19 cellular contexts compared by ENCODE assay signal in genomic region chr6:788058-788457, GRCh38.
DNase-seq lines count a peak whose midpoint lies in the region; TF ChIP-seq lines count a peak whose summit lies in the region.
"Had no signal": no experiment of that assay in that cellular context is flagged by ENCODE, and none has a peak within 500 bp of the region (broad histone marks: within the 10 kb centered on the region; RNA-seq: fewer than 3 reads in every experiment).

No MANE protein-coding gene starts in this region.

- peaks cover 19% of the 10 kb centered on the region for H3K4me1 Mint-ChIP-seq in activated T-helper 1 cell treated with anti-CD3 and anti-CD28 coated beads, Interleukin-12 subunit alpha, Interleukin-12 subunit beta, Interleukin-2, Interleukin-4 antibody, amounts not matched to agents 30 ng/mL and 10 ng/mL and 1 ng/mL, durations not matched to agents 14 hours and 24 hours and 36 hours (ENCODE audit: low read depth)

- no peaks in the 10 kb centered on the region for H3K27me3 ChIP-seq in testis

- no peaks in the 10 kb centered on the region for H3K4me1 ChIP-seq in testis
- H3K4me1 ChIP-seq: HAP-1 had no signal

- peaks cover 2% of the 10 kb centered on the region for H3K36me3 Mint-ChIP-seq in activated T-helper 1 cell treated with anti-CD3 and anti-CD28 coated beads, Interleukin-12 subunit alpha, Interleukin-12 subunit beta, Interleukin-2, Interleukin-4 antibody, amounts not matched to agents 30 ng/mL and 10 ng/mL and 1 ng/mL, durations not matched to agents 14 hours and 24 hours and 36 hours (ENCODE audit: low read depth)
- H3K36me3 Mint-ChIP-seq: memory B cell had no signal

- H3K4me3 Mint-ChIP-seq in activated T-helper 1 cell treated with anti-CD3 and anti-CD28 coated beads, Interleukin-12 subunit alpha, Interleukin-12 subunit beta, Interleukin-2, Interleukin-4 antibody, amounts not matched to agents 30 ng/mL and 10 ng/mL and 1 ng/mL, durations not matched to agents 14 hours and 24 hours and 36 hours, result peak overlapping the region; percentile 43
- H3K4me3 Mint-ChIP-seq: memory B cell, type B pancreatic cell had no signal

- H3K27ac ChIP-seq in testis, result no peak overlapping the region

- no peak overlapping the region for H3K4me3 ChIP-seq in NB4 (ENCODE audit: low read depth, low read length)
- H3K4me3 ChIP-seq in testis, result no peak overlapping the region
- H3K4me3 ChIP-seq: HAP-1 had no signal

- H3K36me3 ChIP-seq in testis (ENCODE audit: low read depth, missing control alignments), result no peaks in the 10 kb centered on the region
- H3K36me3 ChIP-seq: HAP-1 had no signal

- peaks cover 9% of the 10 kb centered on the region for H3K27me3 Mint-ChIP-seq in activated T-helper 1 cell treated with anti-CD3 and anti-CD28 coated beads, Interleukin-12 subunit alpha, Interleukin-12 subunit beta, Interleukin-2, Interleukin-4 antibody, amounts not matched to agents 30 ng/mL and 10 ng/mL and 1 ng/mL, durations not matched to agents 14 hours and 24 hours and 36 hours (ENCODE audit: insufficient read depth)

- TF ChIP-seq CTCF in NB4 (IDR thresholded peaks at IDR 0.05; ENCODE audit: low read depth, low read length) (no peak), testis (IDR thresholded peaks at IDR 0.05) (no peak)

- TF ChIP-seq POLR2A in NB4 (IDR thresholded peaks at IDR 0.05; ENCODE audit: extremely low read depth, insufficient read length) (no peak), testis (IDR thresholded peaks at IDR 0.05) (no peak)

- H3K9me3 ChIP-seq in testis, result no peaks in the 10 kb centered on the region
- H3K9me3 ChIP-seq: HAP-1 had no signal

- intact Hi-C loops in activated T-helper 1 cell treated with anti-CD3 and anti-CD28 coated beads, Interleukin-12 subunit alpha, Interleukin-12 subunit beta, Interleukin-2, Interleukin-4 antibody, amounts not matched to agents 30 ng/mL and 10 ng/mL and 1 ng/mL, durations not matched to agents 14 hours and 24 hours and 36 hours (cut with micrococcal nuclease), result no loop called here
- intact Hi-C loops in testis (cut with DNase I; ENCODE audit: low total_unique reads), result no loop called here

- H3K27ac Mint-ChIP-seq in activated T-helper 1 cell treated with anti-CD3 and anti-CD28 coated beads, Interleukin-12 subunit alpha, Interleukin-12 subunit beta, Interleukin-2, Interleukin-4 antibody, amounts not matched to agents 30 ng/mL and 10 ng/mL and 1 ng/mL, durations not matched to agents 14 hours and 24 hours and 36 hours, result peak overlapping the region; percentile 75
- H3K27ac Mint-ChIP-seq: memory B cell, type B pancreatic cell had no signal

- DNase-seq in NCI-H82 (lab: John Stamatoyannopoulos, UW) (peak; percentile 22), NCI-H82 treated with DMSO at 0.1 percent for 48 hours (lab: John Stamatoyannopoulos, UW; ENCODE audit: unreplicated experiment) (no peak), NB4 (ENCODE audit: low read depth) (peak; percentile 34), amygdala (lab: John Stamatoyannopoulos, UW) (no peak), Ammon's horn (ENCODE audit: low spot score) (no peak), testis (no peak)
- peak; percentile 14 for DNase-seq in activated T-helper 1 cell treated with anti-CD3 and anti-CD28 coated beads, Interleukin-12 subunit alpha, Interleukin-12 subunit beta, Interleukin-2, Interleukin-4 antibody, amounts not matched to agents 30 ng/mL and 10 ng/mL and 1 ng/mL, durations not matched to agents 14 hours and 24 hours and 36 hours (ENCODE audit: low spot score)
- DNase-seq in stimulated activated CD8-positive, alpha-beta memory T cell treated with anti-CD3 and anti-CD28 coated beads, Interleukin-15, amount 100 ng/mL, for 4 hours (ENCODE audit: low read depth in 2 of 2), result peak; percentile 3 to 29
- DNase-seq: 8988T; C1 segment of cervical spinal cord; effector memory CD4-positive, alpha-beta T cell; head of caudate nucleus; Kasumi-1; NCI-H1694; retina; Right ventricle myocardium superior had no signal

- 81 to 88% methylated on average over 8 of the region's 8 CpGs for WGBS in testis, 2 donors

- H3K9me3 Mint-ChIP-seq in activated T-helper 1 cell treated with anti-CD3 and anti-CD28 coated beads, Interleukin-12 subunit alpha, Interleukin-12 subunit beta, Interleukin-2, Interleukin-4 antibody, amounts not matched to agents 30 ng/mL and 10 ng/mL and 1 ng/mL, durations not matched to agents 14 hours and 24 hours and 36 hours, result peaks cover 3% of the 10 kb centered on the region
- H3K9me3 Mint-ChIP-seq: memory B cell had no signal

Comparison
In these comparisons a context has a peak if more than half of its experiments do, and no peak if none do; other contexts are left out.
1. DNase-seq: peak in NCI-H82 (single experiment), NB4 (single experiment), activated T-helper 1 cell treated with anti-CD3 and anti-CD28 coated beads, Interleukin-12 subunit alpha, Interleukin-12 subunit beta, Interleukin-2, Interleukin-4 antibody, amounts not matched to agents 30 ng/mL and 10 ng/mL and 1 ng/mL, durations not matched to agents 14 hours and 24 hours and 36 hours (single experiment) and stimulated activated CD8-positive, alpha-beta memory T cell treated with anti-CD3 and anti-CD28 coated beads, Interleukin-15, amount 100 ng/mL, for 4 hours (2 of 2); none in NCI-H82 treated with DMSO at 0.1 percent for 48 hours (single experiment), amygdala (0 of 56), Ammon's horn (single experiment) and testis (single experiment).